ENCODE assay signal across 11 cellular contexts in the genomic region with DNA sequence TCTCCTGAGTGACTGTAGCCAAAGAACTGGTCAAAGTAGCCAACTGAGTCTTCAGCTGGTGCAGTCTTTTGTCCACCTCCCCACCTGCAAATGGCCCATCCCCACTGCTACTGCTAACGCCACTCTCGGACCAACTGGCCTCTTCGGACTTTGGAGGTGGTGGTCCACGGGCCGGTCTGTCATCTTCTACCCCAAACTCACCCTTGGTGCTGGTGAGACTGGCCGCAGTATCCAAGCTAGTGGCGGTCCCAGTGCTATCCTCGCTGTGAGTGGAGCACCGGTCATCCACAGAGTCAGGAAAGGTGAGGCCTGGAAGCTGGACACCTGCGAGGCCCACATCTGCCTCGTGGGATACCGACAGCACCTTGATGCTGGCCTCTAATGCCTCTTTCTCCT. TPM values are rescaled to one million over a fixed set of nuclear protein-coding genes. Genes with fewer than 3 reads are reported as not detected.
DNase-seq lines count a peak whose midpoint lies in the region; ATAC-seq, FAIRE-seq and TF ChIP-seq lines count a peak whose summit lies in the region.
"Had no signal": no experiment of that assay in that cellular context is flagged by ENCODE, and none has a peak within 500 bp of the region (broad histone marks: within the 10 kb centered on the region; RNA-seq: fewer than 3 reads in every experiment).

No MANE protein-coding gene starts in this region.

- H3K4me1 Mint-ChIP-seq in central memory CD8-positive, alpha-beta T cell = peaks cover 56% of the 10 kb centered on the region

- TF ChIP-seq RAD21 in IMR-90 (IDR thresholded peaks at IDR 0.05; ENCODE audit: low read length) = no peak

- H3K36me3 ChIP-seq in A673 (ENCODE audit: insufficient read depth, low read length, poor library complexity, severe bottlenecking) (peaks cover 10% of the 10 kb centered on the region), IMR-90 (ENCODE audit: control insufficient read depth, insufficient read depth, low read length) (peaks cover 19% of the 10 kb centered on the region), muscle layer of colon (ENCODE audit: insufficient read depth, low read length) (peaks cover 26% of the 10 kb centered on the region)

- FAIRE-seq in frontal cortex (lab: Jason Lieb, UNC) = no peak
- FAIRE-seq: endometrium had no signal

- H4K5ac ChIP-seq in IMR-90 (ENCODE audit: low read depth, low read length) = no peak overlapping the region

- H3K9ac ChIP-seq in IMR-90 (ENCODE audit: low read depth, low read length) = peak overlapping the region; percentile 82
- peak overlapping the region; percentile 34 for H3K9ac ChIP-seq in muscle layer of colon (ENCODE audit: low read length)

- peak overlapping the region; percentile 97 for H2AFZ ChIP-seq in IMR-90 (replicated peaks; ENCODE audit: low read length, poor library complexity)

- H3K9me3 ChIP-seq in A673 (ENCODE audit: low read depth, low read length, poor library complexity, severe bottlenecking) = no peaks in the 10 kb centered on the region
- H3K9me3 ChIP-seq in IMR-90 (ENCODE audit: control insufficient read depth, insufficient read depth, low read length) = no peaks in the 10 kb centered on the region
- H3K9me3 ChIP-seq in muscle layer of colon (ENCODE audit: low read length) = no peaks in the 10 kb centered on the region

- dilution Hi-C loops in IMR-90 (cut with HindIII; ENCODE audit: low sequenced_read_pairs, unreplicated experiment) = no loop called here

- H3K4ac ChIP-seq in IMR-90 (ENCODE audit: low read depth, low read length) = peak overlapping the region; percentile 81

- H2BK5ac ChIP-seq in IMR-90 (ENCODE audit: low read depth, low read length, poor library complexity, severe bottlenecking) = no peak overlapping the region

- no peak for TF ChIP-seq POLR2A in IMR-90 (IDR thresholded peaks at IDR 0.05; ENCODE audit: low read depth, low read length)

- no peaks in the 10 kb centered on the region for H3K27me3 Mint-ChIP-seq in central memory CD8-positive, alpha-beta T cell

- H3K9me1 ChIP-seq in IMR-90 (ENCODE audit: insufficient read depth, low read length) = peaks cover 17% of the 10 kb centered on the region

- H3K27ac Mint-ChIP-seq in central memory CD8-positive, alpha-beta T cell (ENCODE audit: low read depth) = peak overlapping the region; percentile 93

- in situ Hi-C loops in IMR-90 (cut with MboI; ENCODE audit: low sequenced_read_pairs) = no loop called here

- H3K9me3 Mint-ChIP-seq in central memory CD8-positive, alpha-beta T cell = no peaks in the 10 kb centered on the region

- H4K8ac ChIP-seq in IMR-90 (ENCODE audit: low read depth in 2 of 2, low read length in 2 of 2) = peak overlapping the region; percentile 81 to 94; a peak in 2 of 4 replicates

- DNase-seq in A673 (ENCODE audit: low spot score) (no peak), IMR-90 (no peak), frontal cortex (ENCODE audit: low spot score in 2 of 2) (no peak), Ammon's horn (ENCODE audit: low spot score) (no peak), RPMI8226 (no peak)
- no peak for DNase-seq in central memory CD8-positive, alpha-beta T cell (ENCODE audit: low spot score in 2 of 2)
- DNase-seq: NCI-H1436 treated with DMSO at 0.1 percent for 48 hours had no signal

- POLR2A ChIA-PET in A673 (lab: Charles Lee; ENCODE audit: low non-redundant PET) (no interaction called here), IMR-90 (lab: Charles Lee; ENCODE audit: unreplicated experiment) (no interaction called here)

- H3K27me3 ChIP-seq in A673 (replicated peaks; ENCODE audit: insufficient read depth, low read depth, low read length, poor library complexity) = no peaks in the 10 kb centered on the region
- H3K27me3 ChIP-seq in IMR-90 (ENCODE audit: control insufficient read depth, insufficient read depth, low read length) = no peaks in the 10 kb centered on the region
- no peaks in the 10 kb centered on the region for H3K27me3 ChIP-seq in muscle layer of colon (ENCODE audit: control insufficient read depth in 1 of 2, insufficient read depth in 2 of 2, low read length in 2 of 2)

- H3K4me3 Mint-ChIP-seq in central memory CD8-positive, alpha-beta T cell = peak overlapping the region; percentile 94

- BruUV-seq in A673 (replicated peaks; lab: Mats Ljungman, UMichigan) (no TSS peak), IMR-90 (replicated peaks; lab: Mats Ljungman, UMichigan) (no TSS peak)

- no peak overlapping the region for H2BK15ac ChIP-seq in IMR-90 (ENCODE audit: low read depth, low read length)

- H3K79me1 ChIP-seq in IMR-90 (ENCODE audit: low read depth in 1 of 2, low read length in 2 of 2) = peaks cover 30 to 76% of the 10 kb centered on the region in 2 experiments

- H3K4me2 ChIP-seq in IMR-90 (ENCODE audit: low read depth, low read length) = peak overlapping the region; percentile 99

- peak overlapping the region; percentile 74 for H2AK9ac ChIP-seq in IMR-90 (replicated peaks; ENCODE audit: low read depth, low read length, poor library complexity)

- peak overlapping the region; percentile 71 for H3K23ac ChIP-seq in IMR-90 (ENCODE audit: low read depth, low read length)

- no peak overlapping the region for H3K18ac ChIP-seq in IMR-90 (ENCODE audit: low read depth, low read length)

- H3K4me3 ChIP-seq in A673 (ENCODE audit: low read depth, low read length, poor library complexity, severe bottlenecking) = peak overlapping the region; percentile 90
- peak overlapping the region; percentile 87 for H3K4me3 ChIP-seq in IMR-90 (ENCODE audit: insufficient read depth, low read depth, low read length)
- H3K4me3 ChIP-seq in muscle layer of colon (ENCODE audit: low read depth in 1 of 2, low read length in 2 of 2) = peak overlapping the region; percentile 64 to 81

- peaks cover 16% of the 10 kb centered on the region for H3K4me1 ChIP-seq in A673 (ENCODE audit: insufficient read depth, low read length, poor library complexity, severe bottlenecking)
- peaks cover 21% of the 10 kb centered on the region for H3K4me1 ChIP-seq in IMR-90 (ENCODE audit: control insufficient read depth, insufficient read depth, low read length)
- H3K4me1 ChIP-seq in muscle layer of colon (ENCODE audit: insufficient read depth, low read length) = peaks cover 61% of the 10 kb centered on the region

- ATAC-seq in IMR-90 (ENCODE audit: low read depth) (no peak), HG03432 (IDR thresholded peaks at IDR 0.05; ENCODE audit: unreplicated experiment) (no peak)
- no peak for ATAC-seq in central memory CD8-positive, alpha-beta T cell (replicated peaks; ENCODE audit: extremely low read depth, poor library complexity, severe bottlenecking)

- peak overlapping the region; percentile 67; the same call in 1 of the 2 replicates for H3K56ac ChIP-seq in IMR-90 (ENCODE audit: extremely low read depth, insufficient read depth, low read length)

- no peak overlapping the region for H2BK20ac ChIP-seq in IMR-90 (ENCODE audit: low read depth, low read length)

- intact Hi-C loops in A673 (cut with micrococcal nuclease; ENCODE audit: unreplicated experiment) (loop anchor here (5.0 kb wide), 2 partner anchors 237 to 623 kb away; no protein-coding TSS in a partner anchor), IMR-90 (cut with micrococcal nuclease) (loop anchor here (2.0 to 10.0 kb wide), 3 partner anchors 68 to 450 kb away; partner anchors contain the start of genes LRRC4, SND1 and ZNF800)

- no peak overlapping the region for H2BK120ac ChIP-seq in IMR-90 (ENCODE audit: low read depth, low read length)

- no peak overlapping the region for H4K91ac ChIP-seq in IMR-90 (ENCODE audit: insufficient read depth, low read depth, low read length)

- H2AK5ac ChIP-seq in IMR-90 (ENCODE audit: low read depth, low read length) = peak overlapping the region; percentile 58; the same call in 1 of the 2 replicates

- TF ChIP-seq CTCF in A673 (conservative IDR thresholded peaks at IDR 0.05; ENCODE audit: low read depth, low read length) (no peak), IMR-90 (conservative IDR thresholded peaks at IDR 0.05; ENCODE audit: low read depth, low read length) (no peak)

- H3K27ac ChIP-seq in A673 (ENCODE audit: low read depth, low read length, poor library complexity, severe bottlenecking) = peak overlapping the region; percentile 74
- peak overlapping the region; percentile 83 for H3K27ac ChIP-seq in IMR-90 (ENCODE audit: insufficient read depth, low read length)
- peak overlapping the region; percentile 90 for H3K27ac ChIP-seq in muscle layer of colon (ENCODE audit: low read depth, low read length)

- H4K20me1 ChIP-seq in IMR-90 (ENCODE audit: insufficient read depth, low read length) = peaks cover 41% of the 10 kb centered on the region

- 44% methylated on average over 3 of the region's 12 CpGs; no CpG with 5 or more reads in 1 of the 2 experiments for WGBS in IMR-90 (ENCODE audit: extremely low coverage in 2 of 2, insufficient read length in 1 of 2), 2 experiments

- CTCF ChIA-PET in A673 (lab: Charles Lee) = no interaction called here
- CTCF ChIA-PET in IMR-90 (lab: Yijun Ruan, JAX) = no interaction called here

- H3K14ac ChIP-seq in IMR-90 (replicated peaks; ENCODE audit: low read depth, low read length) = peak overlapping the region; percentile 80; the same call in 1 of the 2 replicates

- H3K36me3 Mint-ChIP-seq in central memory CD8-positive, alpha-beta T cell (ENCODE audit: insufficient read depth) = peaks cover 18% of the 10 kb centered on the region

TF ChIP-seq in IMR-90, 13 proteins besides CTCF, POLR2A, EP300 and RAD21 (continues in another document):
- TF ChIP-seq RCOR1 (IDR thresholded peaks at IDR 0.05; ENCODE audit: insufficient replicate concordance, low read length) = no peak
- TF ChIP-seq MAFK (IDR thresholded peaks at IDR 0.05; ENCODE audit: low read depth, low read length) = no peak

RNA-seq across cellular contexts. Expression of gene GCC1, which starts 0.8 kb away (rescaled TPM):
- total RNA-seq in A673 (2021) (15.2 and 15.5 TPM in 2 replicates), IMR-90 (2012; rRNA removed) (20.8 and 22.9 TPM in 2 replicates), frontal cortex (13.5 TPM)
- polyA plus RNA-seq in IMR-90 (2012; rRNA removed) = 5.2 and 6.1 TPM in 2 replicates
- polyA plus RNA-seq in IMR-90 (2012; cell fraction: cytosol; rRNA removed) = 4.3 and 4.4 TPM in 2 replicates
- polyA plus RNA-seq in IMR-90 (2012; cell fraction: nucleus; rRNA removed; ENCODE audit: low replicate concordance) = 2.9 and 3.9 TPM in 2 replicates

RNA-seq across cellular contexts. Expression of gene ARF5, which starts 3.6 kb away (rescaled TPM):
- total RNA-seq in A673 (2021) = 83.5 and 96.9 TPM in 2 replicates
- total RNA-seq in IMR-90 (2012; rRNA removed) = 113 and 128 TPM in 2 replicates
- polyA plus RNA-seq in IMR-90 (2012; rRNA removed) = 274 and 288 TPM in 2 replicates
- 222 and 398 TPM in 2 replicates for polyA plus RNA-seq in IMR-90 (2012; cell fraction: cytosol; rRNA removed)
- 164 and 280 TPM in 2 replicates for polyA plus RNA-seq in IMR-90 (2012; cell fraction: nucleus; rRNA removed; ENCODE audit: low replicate concordance)
- 102 TPM for total RNA-seq in frontal cortex

RNA-seq across cellular contexts. Expression of gene FSCN3, which starts 8.9 kb away (rescaled TPM):
- 0.52 and 0.83 TPM in 2 replicates for total RNA-seq in A673 (2021)
- 0.18 and 0.83 TPM in 2 replicates for total RNA-seq in IMR-90 (2012; rRNA removed)
- 0.86 and 1.5 TPM in 2 replicates for polyA plus RNA-seq in IMR-90 (2012; rRNA removed)
- polyA plus RNA-seq in IMR-90 (2012; cell fraction: cytosol; rRNA removed) = 0.09 and 0.32 TPM in 2 replicates
- 0.49 and 2.1 TPM in 2 replicates for polyA plus RNA-seq in IMR-90 (2012; cell fraction: nucleus; rRNA removed; ENCODE audit: low replicate concordance)
- total RNA-seq in frontal cortex = 1.6 TPM

RNA-seq across cellular contexts. Expression of gene PAX4, which starts 33.3 kb away (rescaled TPM):
- total RNA-seq in A673 (2021) (not detected in 2 replicates), IMR-90 (2012; rRNA removed) (not detected in 2 replicates), frontal cortex (not detected)
- not detected in 2 replicates for polyA plus RNA-seq in IMR-90 (2012; rRNA removed)
- polyA plus RNA-seq in IMR-90 (2012; cell fraction: cytosol; rRNA removed) = not detected in 2 replicates
- polyA plus RNA-seq in IMR-90 (2012; cell fraction: nucleus; rRNA removed; ENCODE audit: low replicate concordance) = not detected in 2 replicates
- total RNA-seq: subcutaneous adipose tissue had no signal
